Comparison of ENCODE assay signal across 1 cellular context in the genomic region with DNA sequence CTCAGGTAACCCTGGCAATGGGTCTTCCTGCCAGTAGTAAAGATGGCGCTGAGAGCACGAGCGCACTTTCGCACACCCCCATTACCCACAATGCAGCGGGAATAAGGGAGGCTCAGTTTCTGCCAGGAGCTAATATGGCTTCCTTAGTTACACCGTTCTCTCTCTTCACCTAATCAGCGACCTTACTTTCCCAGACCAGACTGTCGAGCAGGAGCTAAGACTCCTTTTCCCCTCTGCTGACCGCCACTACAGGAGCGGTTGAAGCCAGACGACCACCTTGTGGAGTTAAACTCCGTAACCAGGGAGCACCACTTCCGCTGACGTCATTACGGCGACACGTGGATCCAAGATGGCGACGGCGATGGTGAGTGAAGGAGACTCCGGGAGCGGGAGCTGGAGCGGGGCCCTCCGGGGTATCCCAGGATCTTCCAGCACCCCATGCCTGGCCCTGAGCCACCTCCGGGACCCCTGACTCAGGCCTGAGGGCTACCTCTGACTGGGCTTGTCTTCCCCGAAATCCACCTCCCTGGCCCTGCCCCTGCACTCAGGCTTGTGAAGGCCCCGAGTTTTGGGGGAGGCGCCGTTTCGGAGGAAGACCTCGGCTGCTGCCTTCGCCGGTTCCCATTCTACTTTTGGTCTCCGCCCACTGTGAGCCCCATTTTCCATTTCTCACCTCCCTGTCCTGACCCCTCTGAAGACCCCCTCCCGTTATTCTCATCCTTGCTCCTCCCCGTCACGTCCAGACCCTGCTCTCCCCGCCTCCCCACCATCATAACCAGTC.
TF ChIP-seq lines count a peak whose summit lies in the region.

A gene with protein sequence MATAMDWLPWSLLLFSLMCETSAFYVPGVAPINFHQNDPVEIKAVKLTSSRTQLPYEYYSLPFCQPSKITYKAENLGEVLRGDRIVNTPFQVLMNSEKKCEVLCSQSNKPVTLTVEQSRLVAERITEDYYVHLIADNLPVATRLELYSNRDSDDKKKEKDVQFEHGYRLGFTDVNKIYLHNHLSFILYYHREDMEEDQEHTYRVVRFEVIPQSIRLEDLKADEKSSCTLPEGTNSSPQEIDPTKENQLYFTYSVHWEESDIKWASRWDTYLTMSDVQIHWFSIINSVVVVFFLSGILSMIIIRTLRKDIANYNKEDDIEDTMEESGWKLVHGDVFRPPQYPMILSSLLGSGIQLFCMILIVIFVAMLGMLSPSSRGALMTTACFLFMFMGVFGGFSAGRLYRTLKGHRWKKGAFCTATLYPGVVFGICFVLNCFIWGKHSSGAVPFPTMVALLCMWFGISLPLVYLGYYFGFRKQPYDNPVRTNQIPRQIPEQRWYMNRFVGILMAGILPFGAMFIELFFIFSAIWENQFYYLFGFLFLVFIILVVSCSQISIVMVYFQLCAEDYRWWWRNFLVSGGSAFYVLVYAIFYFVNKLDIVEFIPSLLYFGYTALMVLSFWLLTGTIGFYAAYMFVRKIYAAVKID (plus strand): TSS at position 323 of the 781 bp plus-strand sequence. CDS start 27 bp downstream, at position 350.

TF ChIP-seq in HepG2, 621 proteins besides CTCF, POLR2A, EP300 and RAD21 (continued from another document and continues in another):
- TF ChIP-seq, protein P1, sequence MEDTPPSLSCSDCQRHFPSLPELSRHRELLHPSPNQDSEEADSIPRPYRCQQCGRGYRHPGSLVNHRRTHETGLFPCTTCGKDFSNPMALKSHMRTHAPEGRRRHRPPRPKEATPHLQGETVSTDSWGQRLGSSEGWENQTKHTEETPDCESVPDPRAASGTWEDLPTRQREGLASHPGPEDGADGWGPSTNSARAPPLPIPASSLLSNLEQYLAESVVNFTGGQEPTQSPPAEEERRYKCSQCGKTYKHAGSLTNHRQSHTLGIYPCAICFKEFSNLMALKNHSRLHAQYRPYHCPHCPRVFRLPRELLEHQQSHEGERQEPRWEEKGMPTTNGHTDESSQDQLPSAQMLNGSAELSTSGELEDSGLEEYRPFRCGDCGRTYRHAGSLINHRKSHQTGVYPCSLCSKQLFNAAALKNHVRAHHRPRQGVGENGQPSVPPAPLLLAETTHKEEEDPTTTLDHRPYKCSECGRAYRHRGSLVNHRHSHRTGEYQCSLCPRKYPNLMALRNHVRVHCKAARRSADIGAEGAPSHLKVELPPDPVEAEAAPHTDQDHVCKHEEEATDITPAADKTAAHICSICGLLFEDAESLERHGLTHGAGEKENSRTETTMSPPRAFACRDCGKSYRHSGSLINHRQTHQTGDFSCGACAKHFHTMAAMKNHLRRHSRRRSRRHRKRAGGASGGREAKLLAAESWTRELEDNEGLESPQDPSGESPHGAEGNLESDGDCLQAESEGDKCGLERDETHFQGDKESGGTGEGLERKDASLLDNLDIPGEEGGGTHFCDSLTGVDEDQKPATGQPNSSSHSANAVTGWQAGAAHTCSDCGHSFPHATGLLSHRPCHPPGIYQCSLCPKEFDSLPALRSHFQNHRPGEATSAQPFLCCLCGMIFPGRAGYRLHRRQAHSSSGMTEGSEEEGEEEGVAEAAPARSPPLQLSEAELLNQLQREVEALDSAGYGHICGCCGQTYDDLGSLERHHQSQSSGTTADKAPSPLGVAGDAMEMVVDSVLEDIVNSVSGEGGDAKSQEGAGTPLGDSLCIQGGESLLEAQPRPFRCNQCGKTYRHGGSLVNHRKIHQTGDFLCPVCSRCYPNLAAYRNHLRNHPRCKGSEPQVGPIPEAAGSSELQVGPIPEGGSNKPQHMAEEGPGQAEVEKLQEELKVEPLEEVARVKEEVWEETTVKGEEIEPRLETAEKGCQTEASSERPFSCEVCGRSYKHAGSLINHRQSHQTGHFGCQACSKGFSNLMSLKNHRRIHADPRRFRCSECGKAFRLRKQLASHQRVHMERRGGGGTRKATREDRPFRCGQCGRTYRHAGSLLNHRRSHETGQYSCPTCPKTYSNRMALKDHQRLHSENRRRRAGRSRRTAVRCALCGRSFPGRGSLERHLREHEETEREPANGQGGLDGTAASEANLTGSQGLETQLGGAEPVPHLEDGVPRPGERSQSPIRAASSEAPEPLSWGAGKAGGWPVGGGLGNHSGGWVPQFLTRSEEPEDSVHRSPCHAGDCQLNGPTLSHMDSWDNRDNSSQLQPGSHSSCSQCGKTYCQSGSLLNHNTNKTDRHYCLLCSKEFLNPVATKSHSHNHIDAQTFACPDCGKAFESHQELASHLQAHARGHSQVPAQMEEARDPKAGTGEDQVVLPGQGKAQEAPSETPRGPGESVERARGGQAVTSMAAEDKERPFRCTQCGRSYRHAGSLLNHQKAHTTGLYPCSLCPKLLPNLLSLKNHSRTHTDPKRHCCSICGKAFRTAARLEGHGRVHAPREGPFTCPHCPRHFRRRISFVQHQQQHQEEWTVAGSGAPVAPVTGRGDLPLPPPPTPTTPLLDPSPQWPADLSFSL (CRISPR knock-in tag; IDR thresholded peaks at IDR 0.05) = no peak
- TF ChIP-seq ZNF788 (CRISPR knock-in tag; IDR thresholded peaks at IDR 0.05; ENCODE audit: borderline replicate concordance) = peak; percentile 96
- TF ChIP-seq, protein P2, sequence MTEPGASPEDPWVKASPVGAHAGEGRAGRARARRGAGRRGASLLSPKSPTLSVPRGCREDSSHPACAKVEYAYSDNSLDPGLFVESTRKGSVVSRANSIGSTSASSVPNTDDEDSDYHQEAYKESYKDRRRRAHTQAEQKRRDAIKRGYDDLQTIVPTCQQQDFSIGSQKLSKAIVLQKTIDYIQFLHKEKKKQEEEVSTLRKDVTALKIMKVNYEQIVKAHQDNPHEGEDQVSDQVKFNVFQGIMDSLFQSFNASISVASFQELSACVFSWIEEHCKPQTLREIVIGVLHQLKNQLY (CRISPR knock-in tag; IDR thresholded peaks at IDR 0.05) = peak; percentile 57; the same call in 1 of the 2 replicates
- TF ChIP-seq SRSF9 (IDR thresholded peaks at IDR 0.05; ENCODE audit: borderline replicate concordance, insufficient read depth, low read depth, low read length, poor library complexity, severe bottlenecking) = no peak
- TF ChIP-seq, protein P3, sequence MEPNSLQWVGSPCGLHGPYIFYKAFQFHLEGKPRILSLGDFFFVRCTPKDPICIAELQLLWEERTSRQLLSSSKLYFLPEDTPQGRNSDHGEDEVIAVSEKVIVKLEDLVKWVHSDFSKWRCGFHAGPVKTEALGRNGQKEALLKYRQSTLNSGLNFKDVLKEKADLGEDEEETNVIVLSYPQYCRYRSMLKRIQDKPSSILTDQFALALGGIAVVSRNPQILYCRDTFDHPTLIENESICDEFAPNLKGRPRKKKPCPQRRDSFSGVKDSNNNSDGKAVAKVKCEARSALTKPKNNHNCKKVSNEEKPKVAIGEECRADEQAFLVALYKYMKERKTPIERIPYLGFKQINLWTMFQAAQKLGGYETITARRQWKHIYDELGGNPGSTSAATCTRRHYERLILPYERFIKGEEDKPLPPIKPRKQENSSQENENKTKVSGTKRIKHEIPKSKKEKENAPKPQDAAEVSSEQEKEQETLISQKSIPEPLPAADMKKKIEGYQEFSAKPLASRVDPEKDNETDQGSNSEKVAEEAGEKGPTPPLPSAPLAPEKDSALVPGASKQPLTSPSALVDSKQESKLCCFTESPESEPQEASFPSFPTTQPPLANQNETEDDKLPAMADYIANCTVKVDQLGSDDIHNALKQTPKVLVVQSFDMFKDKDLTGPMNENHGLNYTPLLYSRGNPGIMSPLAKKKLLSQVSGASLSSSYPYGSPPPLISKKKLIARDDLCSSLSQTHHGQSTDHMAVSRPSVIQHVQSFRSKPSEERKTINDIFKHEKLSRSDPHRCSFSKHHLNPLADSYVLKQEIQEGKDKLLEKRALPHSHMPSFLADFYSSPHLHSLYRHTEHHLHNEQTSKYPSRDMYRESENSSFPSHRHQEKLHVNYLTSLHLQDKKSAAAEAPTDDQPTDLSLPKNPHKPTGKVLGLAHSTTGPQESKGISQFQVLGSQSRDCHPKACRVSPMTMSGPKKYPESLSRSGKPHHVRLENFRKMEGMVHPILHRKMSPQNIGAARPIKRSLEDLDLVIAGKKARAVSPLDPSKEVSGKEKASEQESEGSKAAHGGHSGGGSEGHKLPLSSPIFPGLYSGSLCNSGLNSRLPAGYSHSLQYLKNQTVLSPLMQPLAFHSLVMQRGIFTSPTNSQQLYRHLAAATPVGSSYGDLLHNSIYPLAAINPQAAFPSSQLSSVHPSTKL (CRISPR knock-in tag; IDR thresholded peaks at IDR 0.05) = peak; percentile 83
- TF ChIP-seq, protein P4, sequence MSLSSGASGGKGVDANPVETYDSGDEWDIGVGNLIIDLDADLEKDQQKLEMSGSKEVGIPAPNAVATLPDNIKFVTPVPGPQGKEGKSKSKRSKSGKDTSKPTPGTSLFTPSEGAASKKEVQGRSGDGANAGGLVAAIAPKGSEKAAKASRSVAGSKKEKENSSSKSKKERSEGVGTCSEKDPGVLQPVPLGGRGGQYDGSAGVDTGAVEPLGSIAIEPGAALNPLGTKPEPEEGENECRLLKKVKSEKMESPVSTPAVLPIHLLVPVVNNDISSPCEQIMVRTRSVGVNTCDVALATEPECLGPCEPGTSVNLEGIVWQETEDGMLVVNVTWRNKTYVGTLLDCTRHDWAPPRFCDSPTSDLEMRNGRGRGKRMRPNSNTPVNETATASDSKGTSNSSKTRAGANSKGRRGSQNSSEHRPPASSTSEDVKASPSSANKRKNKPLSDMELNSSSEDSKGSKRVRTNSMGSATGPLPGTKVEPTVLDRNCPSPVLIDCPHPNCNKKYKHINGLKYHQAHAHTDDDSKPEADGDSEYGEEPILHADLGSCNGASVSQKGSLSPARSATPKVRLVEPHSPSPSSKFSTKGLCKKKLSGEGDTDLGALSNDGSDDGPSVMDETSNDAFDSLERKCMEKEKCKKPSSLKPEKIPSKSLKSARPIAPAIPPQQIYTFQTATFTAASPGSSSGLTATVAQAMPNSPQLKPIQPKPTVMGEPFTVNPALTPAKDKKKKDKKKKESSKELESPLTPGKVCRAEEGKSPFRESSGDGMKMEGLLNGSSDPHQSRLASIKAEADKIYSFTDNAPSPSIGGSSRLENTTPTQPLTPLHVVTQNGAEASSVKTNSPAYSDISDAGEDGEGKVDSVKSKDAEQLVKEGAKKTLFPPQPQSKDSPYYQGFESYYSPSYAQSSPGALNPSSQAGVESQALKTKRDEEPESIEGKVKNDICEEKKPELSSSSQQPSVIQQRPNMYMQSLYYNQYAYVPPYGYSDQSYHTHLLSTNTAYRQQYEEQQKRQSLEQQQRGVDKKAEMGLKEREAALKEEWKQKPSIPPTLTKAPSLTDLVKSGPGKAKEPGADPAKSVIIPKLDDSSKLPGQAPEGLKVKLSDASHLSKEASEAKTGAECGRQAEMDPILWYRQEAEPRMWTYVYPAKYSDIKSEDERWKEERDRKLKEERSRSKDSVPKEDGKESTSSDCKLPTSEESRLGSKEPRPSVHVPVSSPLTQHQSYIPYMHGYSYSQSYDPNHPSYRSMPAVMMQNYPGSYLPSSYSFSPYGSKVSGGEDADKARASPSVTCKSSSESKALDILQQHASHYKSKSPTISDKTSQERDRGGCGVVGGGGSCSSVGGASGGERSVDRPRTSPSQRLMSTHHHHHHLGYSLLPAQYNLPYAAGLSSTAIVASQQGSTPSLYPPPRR (CRISPR knock-in tag; IDR thresholded peaks at IDR 0.05; ENCODE audit: borderline replicate concordance) = peak; percentile 87
- TF ChIP-seq, protein P5, sequence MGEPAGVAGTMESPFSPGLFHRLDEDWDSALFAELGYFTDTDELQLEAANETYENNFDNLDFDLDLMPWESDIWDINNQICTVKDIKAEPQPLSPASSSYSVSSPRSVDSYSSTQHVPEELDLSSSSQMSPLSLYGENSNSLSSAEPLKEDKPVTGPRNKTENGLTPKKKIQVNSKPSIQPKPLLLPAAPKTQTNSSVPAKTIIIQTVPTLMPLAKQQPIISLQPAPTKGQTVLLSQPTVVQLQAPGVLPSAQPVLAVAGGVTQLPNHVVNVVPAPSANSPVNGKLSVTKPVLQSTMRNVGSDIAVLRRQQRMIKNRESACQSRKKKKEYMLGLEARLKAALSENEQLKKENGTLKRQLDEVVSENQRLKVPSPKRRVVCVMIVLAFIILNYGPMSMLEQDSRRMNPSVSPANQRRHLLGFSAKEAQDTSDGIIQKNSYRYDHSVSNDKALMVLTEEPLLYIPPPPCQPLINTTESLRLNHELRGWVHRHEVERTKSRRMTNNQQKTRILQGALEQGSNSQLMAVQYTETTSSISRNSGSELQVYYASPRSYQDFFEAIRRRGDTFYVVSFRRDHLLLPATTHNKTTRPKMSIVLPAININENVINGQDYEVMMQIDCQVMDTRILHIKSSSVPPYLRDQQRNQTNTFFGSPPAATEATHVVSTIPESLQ (CRISPR knock-in tag; conservative IDR thresholded peaks at IDR 0.05) = no peak
- TF ChIP-seq ERF (CRISPR knock-in tag; IDR thresholded peaks at IDR 0.05) = peak; percentile 95
- TF ChIP-seq, protein P6, sequence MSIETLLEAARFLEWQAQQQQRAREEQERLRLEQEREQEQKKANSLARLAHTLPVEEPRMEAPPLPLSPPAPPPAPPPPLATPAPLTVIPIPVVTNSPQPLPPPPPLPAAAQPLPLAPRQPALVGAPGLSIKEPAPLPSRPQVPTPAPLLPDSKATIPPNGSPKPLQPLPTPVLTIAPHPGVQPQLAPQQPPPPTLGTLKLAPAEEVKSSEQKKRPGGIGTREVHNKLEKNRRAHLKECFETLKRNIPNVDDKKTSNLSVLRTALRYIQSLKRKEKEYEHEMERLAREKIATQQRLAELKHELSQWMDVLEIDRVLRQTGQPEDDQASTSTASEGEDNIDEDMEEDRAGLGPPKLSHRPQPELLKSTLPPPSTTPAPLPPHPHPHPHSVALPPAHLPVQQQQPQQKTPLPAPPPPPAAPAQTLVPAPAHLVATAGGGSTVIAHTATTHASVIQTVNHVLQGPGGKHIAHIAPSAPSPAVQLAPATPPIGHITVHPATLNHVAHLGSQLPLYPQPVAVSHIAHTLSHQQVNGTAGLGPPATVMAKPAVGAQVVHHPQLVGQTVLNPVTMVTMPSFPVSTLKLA (IDR thresholded peaks at IDR 0.05) = peak; percentile 83
- TF ChIP-seq, protein P7, sequence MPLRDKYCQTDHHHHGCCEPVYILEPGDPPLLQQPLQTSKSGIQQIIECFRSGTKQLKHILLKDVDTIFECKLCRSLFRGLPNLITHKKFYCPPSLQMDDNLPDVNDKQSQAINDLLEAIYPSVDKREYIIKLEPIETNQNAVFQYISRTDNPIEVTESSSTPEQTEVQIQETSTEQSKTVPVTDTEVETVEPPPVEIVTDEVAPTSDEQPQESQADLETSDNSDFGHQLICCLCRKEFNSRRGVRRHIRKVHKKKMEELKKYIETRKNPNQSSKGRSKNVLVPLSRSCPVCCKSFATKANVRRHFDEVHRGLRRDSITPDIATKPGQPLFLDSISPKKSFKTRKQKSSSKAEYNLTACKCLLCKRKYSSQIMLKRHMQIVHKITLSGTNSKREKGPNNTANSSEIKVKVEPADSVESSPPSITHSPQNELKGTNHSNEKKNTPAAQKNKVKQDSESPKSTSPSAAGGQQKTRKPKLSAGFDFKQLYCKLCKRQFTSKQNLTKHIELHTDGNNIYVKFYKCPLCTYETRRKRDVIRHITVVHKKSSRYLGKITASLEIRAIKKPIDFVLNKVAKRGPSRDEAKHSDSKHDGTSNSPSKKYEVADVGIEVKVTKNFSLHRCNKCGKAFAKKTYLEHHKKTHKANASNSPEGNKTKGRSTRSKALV (CRISPR knock-in tag; IDR thresholded peaks at IDR 0.05) = peak; percentile 91; the same call in 1 of the 2 replicates
- TF ChIP-seq, protein P8, sequence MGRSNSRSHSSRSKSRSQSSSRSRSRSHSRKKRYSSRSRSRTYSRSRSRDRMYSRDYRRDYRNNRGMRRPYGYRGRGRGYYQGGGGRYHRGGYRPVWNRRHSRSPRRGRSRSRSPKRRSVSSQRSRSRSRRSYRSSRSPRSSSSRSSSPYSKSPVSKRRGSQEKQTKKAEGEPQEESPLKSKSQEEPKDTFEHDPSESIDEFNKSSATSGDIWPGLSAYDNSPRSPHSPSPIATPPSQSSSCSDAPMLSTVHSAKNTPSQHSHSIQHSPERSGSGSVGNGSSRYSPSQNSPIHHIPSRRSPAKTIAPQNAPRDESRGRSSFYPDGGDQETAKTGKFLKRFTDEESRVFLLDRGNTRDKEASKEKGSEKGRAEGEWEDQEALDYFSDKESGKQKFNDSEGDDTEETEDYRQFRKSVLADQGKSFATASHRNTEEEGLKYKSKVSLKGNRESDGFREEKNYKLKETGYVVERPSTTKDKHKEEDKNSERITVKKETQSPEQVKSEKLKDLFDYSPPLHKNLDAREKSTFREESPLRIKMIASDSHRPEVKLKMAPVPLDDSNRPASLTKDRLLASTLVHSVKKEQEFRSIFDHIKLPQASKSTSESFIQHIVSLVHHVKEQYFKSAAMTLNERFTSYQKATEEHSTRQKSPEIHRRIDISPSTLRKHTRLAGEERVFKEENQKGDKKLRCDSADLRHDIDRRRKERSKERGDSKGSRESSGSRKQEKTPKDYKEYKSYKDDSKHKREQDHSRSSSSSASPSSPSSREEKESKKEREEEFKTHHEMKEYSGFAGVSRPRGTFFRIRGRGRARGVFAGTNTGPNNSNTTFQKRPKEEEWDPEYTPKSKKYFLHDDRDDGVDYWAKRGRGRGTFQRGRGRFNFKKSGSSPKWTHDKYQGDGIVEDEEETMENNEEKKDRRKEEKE (IDR thresholded peaks at IDR 0.05) = no peak
